18 cellular contexts compared by ENCODE assay signal in genomic region chr3:115975796-115976195, GRCh38.
DNase-seq lines count a peak whose midpoint lies in the region; ATAC-seq and TF ChIP-seq lines count a peak whose summit lies in the region.
"Had no signal": no experiment of that assay in that cellular context is flagged by ENCODE, and none has a peak within 500 bp of the region (broad histone marks: within the 10 kb centered on the region; RNA-seq: fewer than 3 reads in every experiment).

No MANE protein-coding gene starts in this region.

- H3K9me3 ChIP-seq in Peyer's patch = no peaks in the 10 kb centered on the region
- H3K9me3 ChIP-seq: SJCRH30 had no signal

- no peak overlapping the region for H3K4me3 Mint-ChIP-seq in glutamatergic neuron (ENCODE audit: unreplicated experiment)
- H3K4me3 Mint-ChIP-seq: B cell; CD8-positive, alpha-beta T cell; IgD-negative memory B cell had no signal

- H3K27ac ChIP-seq in Peyer's patch = no peak overlapping the region
- H3K27ac ChIP-seq: GM23248, SJCRH30 had no signal

- H3K36me3 Mint-ChIP-seq in glutamatergic neuron (ENCODE audit: unreplicated experiment) = no peaks in the 10 kb centered on the region
- H3K36me3 Mint-ChIP-seq: CD8-positive, alpha-beta T cell; IgD-negative memory B cell had no signal

- no peak overlapping the region for H3K4me3 ChIP-seq in Peyer's patch
- H3K4me3 ChIP-seq: GM23248, SJCRH30 had no signal

- DNase-seq in glomerular visceral epithelial cell (ENCODE audit: extremely low spot score) (peak; percentile 34), renal cortical epithelial cell (ENCODE audit: low read depth) (peak; percentile 55), glutamatergic neuron (no peak), Peyer's patch (no peak), NAMALWA (ENCODE audit: low spot score) (no peak)
- DNase-seq: CD8-positive, alpha-beta T cell; GF-D8; NCI-H1417 treated with DMSO at 0.1 percent for 48 hours; NCI-H2029 treated with DMSO at 0.1 percent for 48 hours; RPMI8226 had no signal

- H3K27me3 ChIP-seq in Peyer's patch = no peaks in the 10 kb centered on the region
- H3K27me3 ChIP-seq: SJCRH30 had no signal

- TF ChIP-seq POLR2A in Peyer's patch (IDR thresholded peaks at IDR 0.05) = no peak

- no peak overlapping the region for H3K27ac Mint-ChIP-seq in glutamatergic neuron (ENCODE audit: unreplicated experiment)
- H3K27ac Mint-ChIP-seq: B cell; CD8-positive, alpha-beta T cell; IgD-negative memory B cell had no signal

- no peaks in the 10 kb centered on the region for H3K27me3 Mint-ChIP-seq in glutamatergic neuron (ENCODE audit: unreplicated experiment)
- H3K27me3 Mint-ChIP-seq: B cell had no signal

- H3K4me1 ChIP-seq in Peyer's patch = no peaks in the 10 kb centered on the region
- H3K4me1 ChIP-seq: SJCRH30 had no signal

- no peak for TF ChIP-seq CTCF in glutamatergic neuron (IDR thresholded peaks at IDR 0.05; ENCODE audit: partially characterized antibody, unreplicated experiment)
- no peak for TF ChIP-seq CTCF in Peyer's patch (IDR thresholded peaks at IDR 0.05)

- H3K9me3 Mint-ChIP-seq in glutamatergic neuron (ENCODE audit: unreplicated experiment) = peaks cover 1% of the 10 kb centered on the region
- H3K9me3 Mint-ChIP-seq: CD8-positive, alpha-beta T cell had no signal

- H3K4me1 Mint-ChIP-seq in glutamatergic neuron (ENCODE audit: low read depth, unreplicated experiment) = no peaks in the 10 kb centered on the region
- H3K4me1 Mint-ChIP-seq: B cell had no signal

- ATAC-seq in GM19452 (IDR thresholded peaks at IDR 0.05; ENCODE audit: unreplicated experiment) = peak; percentile 18
- peak; percentile 29 for ATAC-seq in HG03439 (IDR thresholded peaks at IDR 0.05; ENCODE audit: unreplicated experiment)
- no peak for ATAC-seq in GM21515 (IDR thresholded peaks at IDR 0.05; ENCODE audit: unreplicated experiment)
- ATAC-seq: CD8-positive, alpha-beta T cell; HCT116 had no signal

- H3K36me3 ChIP-seq in Peyer's patch = no peaks in the 10 kb centered on the region
- H3K36me3 ChIP-seq: SJCRH30 had no signal

Comparison
In these comparisons a context has a peak if more than half of its experiments do, and no peak if none do; other contexts are left out.
1. DNase-seq: peak in glomerular visceral epithelial cell (single experiment) and renal cortical epithelial cell (single experiment); none in glutamatergic neuron (single experiment), Peyer's patch (0 of 3) and NAMALWA (single experiment).